Comparison of ENCODE assay signal across 8 cellular contexts in genomic region chr3:61562042-61562809, GRCh38. TPM values are rescaled to one million over a fixed set of nuclear protein-coding genes. Genes with fewer than 3 reads are reported as not detected.
DNase-seq lines count a peak whose midpoint lies in the region; ATAC-seq, FAIRE-seq and TF ChIP-seq lines count a peak whose summit lies in the region.

No MANE protein-coding gene starts in this region.

- H4K20me1 ChIP-seq in keratinocyte (ENCODE audit: control insufficient read depth, extremely low read depth, insufficient read depth, low read length) = peaks cover 3% of the 10 kb centered on the region

- peaks cover 0 to 11% of the 10 kb centered on the region in 2 donors for H3K4me1 ChIP-seq in ascending aorta
- H3K4me1 ChIP-seq in keratinocyte (ENCODE audit: control insufficient read depth, extremely low read depth, insufficient read depth, low read length) = peaks cover 11% of the 10 kb centered on the region
- H3K4me1 ChIP-seq in subcutaneous abdominal adipose tissue (ENCODE audit: control insufficient read depth in 5 of 5, insufficient read depth in 5 of 5, low read length in 5 of 5) = peaks cover 2 to 43% (median 31%) of the 10 kb centered on the region in 5 donors

- H2AFZ ChIP-seq in keratinocyte (ENCODE audit: control insufficient read depth, low read length) = peak overlapping the region; percentile 27

- DNase-seq in ACHN (peak; percentile 16), H7 (peak; percentile 70), ascending aorta (ENCODE audit: low spot score in 2 of 2) (no peak), keratinocyte (ENCODE audit: low read depth, low spot score) (no peak), cerebellar nuclear complex (lab: John Stamatoyannopoulos, UW) (no peak), RCC 7860 (ENCODE audit: low spot score) (no peak)

- peaks cover 12% of the 10 kb centered on the region; the same call in 1 of the 2 replicates for H3K27me3 ChIP-seq in H7 (ENCODE audit: control insufficient read depth, insufficient read depth, low read length)
- H3K27me3 ChIP-seq in ascending aorta = no peaks in the 10 kb centered on the region
- no peaks in the 10 kb centered on the region for H3K27me3 ChIP-seq in keratinocyte (ENCODE audit: control insufficient read depth, extremely low read depth, insufficient read depth, low read length)
- H3K27me3 ChIP-seq in subcutaneous abdominal adipose tissue (ENCODE audit: control insufficient read depth in 5 of 5, insufficient read depth in 4 of 5, low read length in 5 of 5) = no peaks in the 10 kb centered on the region

- H3K4me2 ChIP-seq in keratinocyte (ENCODE audit: control insufficient read depth, extremely low read depth, insufficient read depth, low read depth, low read length) = peak overlapping the region; percentile 73

- FAIRE-seq in keratinocyte (lab: Jason Lieb, UNC) = no peak
- no peak for FAIRE-seq in RCC 7860 (lab: Jason Lieb, UNC)

- H3K4me3 ChIP-seq in H7 (ENCODE audit: insufficient read depth, low read depth, low read length) (peak overlapping the region; percentile 91), ascending aorta (peak overlapping the region; percentile 98 to 99), keratinocyte (ENCODE audit: control insufficient read depth in 2 of 3, extremely low read depth in 1 of 3, insufficient read depth in 2 of 3, low read depth in 1 of 3, low read length in 3 of 3) (peak overlapping the region; percentile 70 to 91 (median 79)), subcutaneous abdominal adipose tissue (ENCODE audit: low read depth in 1 of 5, low read length in 5 of 5) (peak overlapping the region; percentile 87 to 94 (median 91))

- TF ChIP-seq CTCF in ascending aorta (IDR thresholded peaks at IDR 0.05) = no peak
- no peak for TF ChIP-seq CTCF in keratinocyte (optimal IDR thresholded peaks at IDR 0.05 in 1 of 3, IDR thresholded peaks at IDR 0.05 in 1 of 3, conservative IDR thresholded peaks at IDR 0.05 in 1 of 3; ENCODE audit: extremely low read depth in 1 of 3, insufficient read depth in 2 of 3, low read length in 3 of 3)

- H3K36me3 ChIP-seq in H7 (replicated peaks; ENCODE audit: control insufficient read depth, insufficient read depth, low read length) (no peaks in the 10 kb centered on the region), ascending aorta (no peaks in the 10 kb centered on the region), keratinocyte (ENCODE audit: control insufficient read depth in 2 of 2, extremely low read depth in 1 of 2, insufficient read depth in 2 of 2, low read length in 2 of 2) (no peaks in the 10 kb centered on the region), subcutaneous abdominal adipose tissue (ENCODE audit: control insufficient read depth in 5 of 5, insufficient read depth in 5 of 5, low read length in 5 of 5) (no peaks in the 10 kb centered on the region)

- H3K9me3 ChIP-seq in ascending aorta = no peaks in the 10 kb centered on the region
- H3K9me3 ChIP-seq in keratinocyte (ENCODE audit: control insufficient read depth, low read depth, low read length) = no peaks in the 10 kb centered on the region
- H3K9me3 ChIP-seq in subcutaneous abdominal adipose tissue (ENCODE audit: control insufficient read depth in 5 of 5, low read length in 5 of 5) = peaks cover 0 to 11% (median 10%) of the 10 kb centered on the region in 5 donors

- intact Hi-C loops in ascending aorta (cut with DNase I) = loop anchor here (2.0 to 5.0 kb wide), 7 partner anchors 260 to 599 kb away; partner anchors contain the start of gene FHIT

- in situ Hi-C loops in ACHN (cut with HindIII; ENCODE audit: low pct_ligation_motif_present, low pct_unique_long_range_greater_than_20kb, low sequenced_read_pairs) = no loop called here

- H3K79me2 ChIP-seq in keratinocyte (ENCODE audit: control insufficient read depth, insufficient read depth, low read length) = peaks cover 47% of the 10 kb centered on the region

- H3K27ac ChIP-seq in ascending aorta (peak overlapping the region; percentile 96 to 99), keratinocyte (ENCODE audit: control insufficient read depth, insufficient read depth, low read length) (peak overlapping the region; percentile 84), subcutaneous abdominal adipose tissue (ENCODE audit: low read depth, low read length) (peak overlapping the region; percentile 96)

- no peaks in the 10 kb centered on the region for H3K9me1 ChIP-seq in keratinocyte (ENCODE audit: control insufficient read depth, extremely low read depth, insufficient read depth, low read length)

- H3K9ac ChIP-seq in keratinocyte (ENCODE audit: control insufficient read depth, extremely low read depth, insufficient read depth, low read length) = peak overlapping the region; percentile 88
- peak overlapping the region in 4 of 5 donors; percentile 73 to 89 (median 82) for H3K9ac ChIP-seq in subcutaneous abdominal adipose tissue (ENCODE audit: low read length in 5 of 5)

- dilution Hi-C loops in keratinocyte (cut with MboI; ENCODE audit: extremely low pct_ligation_motif_present, low sequenced_read_pairs) = no loop called here

- ATAC-seq in HG02642 (IDR thresholded peaks at IDR 0.05; ENCODE audit: poor library complexity, unreplicated experiment) = no peak

RNA-seq across cellular contexts. Expression of gene PTPRG, which starts 0.9 kb away (rescaled TPM):
- total RNA-seq in H7 (2014; rRNA removed; shearing (Covaris generic)) = 54.4 and 81.5 TPM in 2 replicates
- total RNA-seq in ascending aorta = 129 TPM
- 10.0 to 17.7 TPM (median 12.1 TPM) in 3 replicates for polyA plus RNA-seq in keratinocyte
- 6.6 TPM for polyA plus RNA-seq in keratinocyte (2011; ENCODE audit: low read depth)
- 3.3 and 6.6 TPM in 2 replicates for polyA plus RNA-seq in keratinocyte (2011; cell fraction: cytosol; rRNA removed)
- 25.3 and 25.7 TPM in 2 replicates for polyA plus RNA-seq in keratinocyte (2011; cell fraction: nucleus; rRNA removed)
- polyA plus RNA-seq in keratinocyte (2012; ENCODE audit: low replicate concordance) = 4.6 and 15.9 TPM in 2 replicates
- 32.9 to 58.1 TPM (median 52.0 TPM) in 3 replicates for polyA minus RNA-seq in keratinocyte
- polyA minus RNA-seq in keratinocyte (2011; cell fraction: cytosol; rRNA and poly(A)+ RNA removed) = 20.0 TPM
- polyA minus RNA-seq in keratinocyte (2011; cell fraction: nucleus; rRNA and poly(A)+ RNA removed) = 87.3 and 142 TPM in 2 replicates

Comparison
In these comparisons a context has a peak if more than half of its experiments do, and no peak if none do; other contexts are left out.
1. DNase-seq: peak in ACHN (single experiment) and H7 (single experiment); none in ascending aorta (0 of 2), keratinocyte (single experiment), cerebellar nuclear complex (0 of 2) and RCC 7860 (single experiment).
2. Peak in every context shown above with its lines, with median percentiles within 50 percentile points of each other: H3K4me3 ChIP-seq and H3K27ac ChIP-seq.